Comparison of ENCODE assay signal across 19 cellular contexts in the genomic region with DNA sequence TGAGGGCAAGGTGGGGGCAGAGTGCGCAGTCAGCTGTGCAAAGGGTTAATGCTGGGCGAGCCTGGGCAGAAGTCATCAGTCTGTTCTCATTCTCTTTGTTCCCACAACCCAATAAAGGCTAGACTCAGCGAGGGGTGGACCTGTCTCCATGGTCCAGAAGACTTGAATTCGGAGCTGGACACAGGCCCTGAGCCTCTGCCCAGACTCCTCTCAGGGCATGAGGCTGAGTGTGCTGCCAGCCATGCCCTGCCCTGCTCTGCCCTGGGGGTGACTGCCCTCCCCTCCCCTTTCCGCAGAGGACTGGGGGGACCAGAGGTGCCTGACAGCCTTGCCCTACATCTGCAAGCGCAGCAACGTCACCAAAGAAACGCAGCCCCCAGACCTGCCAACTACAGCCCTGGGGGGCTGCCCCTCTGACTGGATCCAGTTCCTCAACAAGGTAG. TPM values are rescaled to one million over a fixed set of nuclear protein-coding genes. Genes with fewer than 3 reads are reported as not detected.
DNase-seq lines count a peak whose midpoint lies in the region; ATAC-seq and TF ChIP-seq lines count a peak whose summit lies in the region.
"Had no signal": no experiment of that assay in that cellular context is flagged by ENCODE, and none has a peak within 500 bp of the region (broad histone marks: within the 10 kb centered on the region; RNA-seq: fewer than 3 reads in every experiment).

No MANE protein-coding gene starts in this region.

- no peaks in the 10 kb centered on the region for H3K27me3 ChIP-seq in H7 (ENCODE audit: control insufficient read depth, insufficient read depth, low read length)
- no peaks in the 10 kb centered on the region for H3K27me3 ChIP-seq in lower lobe of right lung (ENCODE audit: low read depth)
- H3K27me3 ChIP-seq: Peyer's patch had no signal

- H3K4me1 ChIP-seq in lower lobe of right lung: no peaks in the 10 kb centered on the region
- H3K4me1 ChIP-seq: Peyer's patch had no signal

- H3K9me3 ChIP-seq in lower lobe of right lung: no peaks in the 10 kb centered on the region
- H3K9me3 ChIP-seq: Peyer's patch had no signal

- H3K4me3 ChIP-seq in H7 (ENCODE audit: insufficient read depth, low read depth, low read length) (no peak overlapping the region), lower lobe of right lung (no peak overlapping the region)
- H3K4me3 ChIP-seq: Peyer's patch had no signal

- no peaks in the 10 kb centered on the region for H3K36me3 ChIP-seq in H7 (replicated peaks; ENCODE audit: control insufficient read depth, insufficient read depth, low read length)
- H3K36me3 ChIP-seq in lower lobe of right lung: peaks cover 43% of the 10 kb centered on the region
- H3K36me3 ChIP-seq: Peyer's patch had no signal

- ATAC-seq in lower lobe of right lung (peak in 1 of 2 donors; percentile 5), HG03039 (IDR thresholded peaks at IDR 0.05; ENCODE audit: unreplicated experiment) (no peak), HG03520 (IDR thresholded peaks at IDR 0.05; ENCODE audit: unreplicated experiment) (no peak)
- ATAC-seq: HepG2, Right ventricle myocardium inferior had no signal

- peak; percentile 21 for DNase-seq in H7
- DNase-seq in anterior cingulate cortex (lab: John Stamatoyannopoulos, UW): peak in 30 of 58 donors; percentile 9 to 77 (median 42)
- peak; percentile 34 for DNase-seq in lower lobe of right lung
- peak; percentile 32 for DNase-seq in putamen (ENCODE audit: low spot score)
- no peak for DNase-seq in activated CD4-positive, CD25-positive, alpha-beta regulatory T cell treated with anti-CD3 and anti-CD28 coated beads, Interleukin-2, amount 50 U/mL, for 72 hours
- DNase-seq in stimulated activated CD4-positive, alpha-beta T cell treated with anti-CD3 and anti-CD28 coated beads, Interleukin-12 subunit alpha, Interleukin-12 subunit beta, amount 100 ng/mL, for 4 hours: no peak
- DNase-seq: ACHN; CD4-positive, CD25-positive, alpha-beta regulatory T cell; COR-L47; KG1; NCI-H1417; NCI-H2029; NCI-H446 treated with DMSO at 0.1 percent for 48 hours; Peyer's patch; SW 1271 had no signal

- intact Hi-C loops in lower lobe of right lung (cut with DNase I): no loop called here

- TF ChIP-seq CTCF in lower lobe of right lung (IDR thresholded peaks at IDR 0.05): no peak

- H3K27ac ChIP-seq in lower lobe of right lung: no peak overlapping the region
- H3K27ac ChIP-seq: Peyer's patch had no signal

RNA-seq across cellular contexts. Expression of a gene that starts 54.5 kb away (rescaled TPM):
- total RNA-seq in H7 (2014; rRNA removed; shearing (Covaris generic)): 57.8 and 80.5 TPM in 2 replicates
- 91.2 TPM for total RNA-seq in lower lobe of right lung
- total RNA-seq: HepG2 had no signal

Comparison
In these comparisons a context has a peak if more than half of its experiments do, and no peak if none do; other contexts are left out.
1. DNase-seq: peak in H7 (single experiment), anterior cingulate cortex (30 of 58), lower lobe of right lung (single experiment) and putamen (single experiment); none in activated CD4-positive, CD25-positive, alpha-beta regulatory T cell treated with anti-CD3 and anti-CD28 coated beads, Interleukin-2, amount 50 U/mL, for 72 hours (single experiment) and stimulated activated CD4-positive, alpha-beta T cell treated with anti-CD3 and anti-CD28 coated beads, Interleukin-12 subunit alpha, Interleukin-12 subunit beta, amount 100 ng/mL, for 4 hours (single experiment).